ENCODE assay signal across 15 cellular contexts in the genomic region with DNA sequence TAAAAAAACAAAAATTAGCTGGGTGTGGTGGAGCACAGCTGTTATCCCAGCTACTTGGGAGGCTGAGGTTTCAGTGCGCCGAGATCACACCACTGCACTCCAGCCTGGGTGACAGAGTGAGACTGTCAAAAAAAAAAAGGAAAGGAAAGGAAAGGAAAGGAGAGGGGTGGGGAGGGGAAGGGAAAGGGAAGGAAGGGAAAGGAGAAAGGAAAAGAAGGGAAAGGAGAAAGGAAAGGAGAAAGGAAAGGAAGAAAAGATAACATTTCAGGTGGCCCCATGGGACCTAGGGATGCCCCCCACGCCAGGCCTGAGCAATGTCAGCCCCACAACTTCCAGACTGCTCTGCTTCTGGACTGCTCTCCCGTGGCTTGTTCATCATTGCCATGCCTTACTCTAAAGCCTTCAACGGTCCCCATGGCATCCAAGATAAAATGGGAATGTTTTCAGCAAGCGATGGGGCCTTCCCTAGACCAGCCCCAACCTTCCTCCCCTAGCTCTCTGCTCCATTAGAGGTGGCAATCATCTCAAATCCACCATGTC. TPM values are rescaled to one million over a fixed set of nuclear protein-coding genes. Genes with fewer than 3 reads are reported as not detected.
DNase-seq lines count a peak whose midpoint lies in the region; ATAC-seq and TF ChIP-seq lines count a peak whose summit lies in the region.
"Had no signal": no experiment of that assay in that cellular context is flagged by ENCODE, and none has a peak within 500 bp of the region (broad histone marks: within the 10 kb centered on the region; RNA-seq: fewer than 3 reads in every experiment).

No MANE protein-coding gene starts in this region.

- no peaks in the 10 kb centered on the region for H3K27me3 Mint-ChIP-seq in activated naive CD8-positive, alpha-beta T cell
- no peaks in the 10 kb centered on the region for H3K27me3 Mint-ChIP-seq in activated naive CD8-positive, alpha-beta T cell treated with anti-CD3 and anti-CD28 coated beads, Interleukin-2, amount 50 U/mL, for 24 hours
- peaks cover 3 to 7% (median 4%) of the 10 kb centered on the region in 3 donors for H3K27me3 Mint-ChIP-seq in immature natural killer cell (ENCODE audit: low read depth in 3 of 3)

- peaks cover 4% of the 10 kb centered on the region for H3K36me3 Mint-ChIP-seq in activated naive CD8-positive, alpha-beta T cell
- peaks cover 21% of the 10 kb centered on the region for H3K36me3 Mint-ChIP-seq in activated naive CD8-positive, alpha-beta T cell treated with anti-CD3 and anti-CD28 coated beads, Interleukin-2, amount 50 U/mL, for 24 hours (ENCODE audit: low read depth)
- peaks cover 4 to 14% (median 11%) of the 10 kb centered on the region in 3 donors for H3K36me3 Mint-ChIP-seq in immature natural killer cell

- no peak for ATAC-seq in activated naive CD8-positive, alpha-beta T cell treated with anti-CD3 and anti-CD28 coated beads, Interleukin-2, amount 50 U/mL, for 24 hours
- no peak for ATAC-seq in GM21360 (IDR thresholded peaks at IDR 0.05; ENCODE audit: unreplicated experiment)
- ATAC-seq: PC-3 had no signal

- peak overlapping the region; percentile 96 for H3K27ac ChIP-seq in RWPE1

- peak overlapping the region; percentile 46 for H3K27ac Mint-ChIP-seq in activated naive CD8-positive, alpha-beta T cell
- H3K27ac Mint-ChIP-seq in activated naive CD8-positive, alpha-beta T cell treated with anti-CD3 and anti-CD28 coated beads, Interleukin-2, amount 50 U/mL, for 24 hours = no peak overlapping the region
- H3K27ac Mint-ChIP-seq in immature natural killer cell = peak overlapping the region in 4 of 6 donors; percentile 3 to 77 (median 30)
- H3K27ac Mint-ChIP-seq: HFFc6 had no signal

- no peak for DNase-seq in activated naive CD8-positive, alpha-beta T cell treated with anti-CD3 and anti-CD28 coated beads, Interleukin-2, amount 50 U/mL, for 24 hours
- DNase-seq in RWPE1 (ENCODE audit: low spot score) = no peak
- no peak for DNase-seq in immature natural killer cell
- no peak for DNase-seq in cardiac septum (ENCODE audit: low spot score)
- no peak for DNase-seq in NCI-H1092 (lab: John Stamatoyannopoulos, UW)
- DNase-seq: DMS 273 treated with DMSO at 0.1 percent for 48 hours, GOT3, HFFc6, NCI-H1436 treated with DMSO at 0.1 percent for 48 hours, NCI-H2081 treated with DMSO at 0.1 percent for 48 hours, NCI-H226, NCI-H526 treated with DMSO at 0.1 percent for 48 hours, PC-3 had no signal

- no peaks in the 10 kb centered on the region for H3K9me3 Mint-ChIP-seq in activated naive CD8-positive, alpha-beta T cell (ENCODE audit: low read depth)
- H3K9me3 Mint-ChIP-seq in activated naive CD8-positive, alpha-beta T cell treated with anti-CD3 and anti-CD28 coated beads, Interleukin-2, amount 50 U/mL, for 24 hours = no peaks in the 10 kb centered on the region
- no peaks in the 10 kb centered on the region for H3K9me3 Mint-ChIP-seq in immature natural killer cell
- H3K9me3 Mint-ChIP-seq: HFFc6 had no signal

- intact Hi-C loops in cardiac septum (cut with DNase I) = loop anchor here (5.0 kb wide), 1 partner anchor 49 kb away; no protein-coding TSS in a partner anchor

- H3K4me1 Mint-ChIP-seq in activated naive CD8-positive, alpha-beta T cell (ENCODE audit: low read depth) = peaks cover 12% of the 10 kb centered on the region
- H3K4me1 Mint-ChIP-seq in activated naive CD8-positive, alpha-beta T cell treated with anti-CD3 and anti-CD28 coated beads, Interleukin-2, amount 50 U/mL, for 24 hours = peaks cover 15% of the 10 kb centered on the region
- peaks cover 20 to 21% of the 10 kb centered on the region in 2 donors for H3K4me1 Mint-ChIP-seq in immature natural killer cell

- no peak for TF ChIP-seq CTCF in RWPE1 (conservative IDR thresholded peaks at IDR 0.05; ENCODE audit: low read depth)

- CTCF ChIA-PET in RWPE1 (lab: Yijun Ruan, JAX) = no interaction called here

- H3K4me3 Mint-ChIP-seq in activated naive CD8-positive, alpha-beta T cell = peak overlapping the region; percentile 6
- H3K4me3 Mint-ChIP-seq in activated naive CD8-positive, alpha-beta T cell treated with anti-CD3 and anti-CD28 coated beads, Interleukin-2, amount 50 U/mL, for 24 hours = no peak overlapping the region
- H3K4me3 Mint-ChIP-seq in immature natural killer cell = peak overlapping the region in 3 of 5 donors; percentile 1 to 40 (median 15)
- H3K4me3 Mint-ChIP-seq: HFFc6 had no signal

- POLR2A ChIA-PET in RWPE1 (lab: Yijun Ruan, JAX; ENCODE audit: low non-redundant PET) = no interaction called here

RNA-seq across cellular contexts. Expression of gene DDX19A, which starts 36.8 kb away (rescaled TPM):
- polyA plus RNA-seq in immature natural killer cell = 10 to 100 TPM; 25.3 to 47.1 (median 27.4) TPM
- total RNA-seq in cardiac septum = 22.2 TPM

RNA-seq across cellular contexts. Expression of gene ST3GAL2, which starts 55.4 kb away (rescaled TPM):
- polyA plus RNA-seq in immature natural killer cell = 10 to 100 TPM; 11.1 to 20.7 (median 17.4) TPM
- total RNA-seq in cardiac septum = 24.2 TPM
